Comparison of ENCODE assay signal across 20 cellular contexts in the genomic region with DNA sequence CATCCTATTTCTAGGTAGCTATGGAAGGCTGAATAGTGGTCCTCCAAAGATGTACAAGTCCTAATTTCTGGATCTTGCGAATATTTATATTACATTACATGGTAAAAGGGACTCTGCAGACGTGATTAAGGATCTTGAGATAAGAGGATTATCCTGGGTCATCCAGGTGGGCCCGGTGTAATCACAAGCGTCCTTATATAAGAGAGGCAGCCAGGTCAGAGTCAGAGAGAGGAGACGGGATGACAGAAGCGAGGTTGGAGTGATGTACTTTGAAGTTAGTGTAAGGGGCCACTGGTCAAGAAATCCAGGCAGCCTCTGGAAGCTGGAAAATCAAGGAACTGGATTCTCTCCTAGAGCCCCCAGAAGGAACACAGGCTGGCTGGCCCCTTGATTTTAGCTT.
"Had no signal": no experiment of that assay in that cellular context is flagged by ENCODE, and none has a peak within 500 bp of the region (broad histone marks: within the 10 kb centered on the region; RNA-seq: fewer than 3 reads in every experiment).

No MANE protein-coding gene starts in this region.

- DNase-seq: effector memory CD4-positive, alpha-beta T cell; left colon; left ventricle myocardium superior; mesenchymal stem cell; midbrain; naive B cell; posterior cingulate gyrus; sigmoid colon; small intestine; stimulated activated CD4-positive, alpha-beta T cell treated with anti-CD3 and anti-CD28 coated beads, Interleukin-12 subunit alpha, Interleukin-12 subunit beta, amount 100 ng/mL, for 4 hours; stimulated activated naive CD4-positive, alpha-beta T cell; stomach; substantia nigra; transverse colon had no signal

- H3K36me3 ChIP-seq: gastroesophageal sphincter, neutrophil, sigmoid colon, stomach, thoracic aorta, transverse colon had no signal

- ATAC-seq: esophagus mucosa, gastroesophageal sphincter, left colon, left ventricle myocardium superior had no signal

- H3K27ac ChIP-seq: gastroesophageal sphincter, neutrophil, sigmoid colon, stomach, thoracic aorta, transverse colon had no signal

- H3K9me3 ChIP-seq: neutrophil, thoracic aorta, transverse colon had no signal

- H3K4me1 ChIP-seq: gastroesophageal sphincter, transverse colon had no signal

- FAIRE-seq: endometrium, small intestine had no signal

- H3K4me3 ChIP-seq: gastroesophageal sphincter, lung, sigmoid colon, stomach, thoracic aorta, transverse colon had no signal
